In genomic region chr2:219369447-219369861, GRCh38 we compare ENCODE assay signal across 12 cellular contexts. TPM values are rescaled to one million over a fixed set of nuclear protein-coding genes. Genes with fewer than 3 reads are reported as not detected.
DNase-seq lines count a peak whose midpoint lies in the region; ATAC-seq and TF ChIP-seq lines count a peak whose summit lies in the region.
"Had no signal": no experiment of that assay in that cellular context is flagged by ENCODE, and none has a peak within 500 bp of the region (broad histone marks: within the 10 kb centered on the region; RNA-seq: fewer than 3 reads in every experiment).

No MANE protein-coding gene starts in this region.

- no peak overlapping the region for H3K4me3 Mint-ChIP-seq in activated T-helper 1 cell treated with anti-CD3 and anti-CD28 coated beads, Interleukin-12 subunit alpha, Interleukin-12 subunit beta, Interleukin-2, Interleukin-4 antibody, amounts not matched to agents 30 ng/mL and 10 ng/mL and 1 ng/mL, durations not matched to agents 14 hours and 24 hours and 36 hours
- H3K4me3 Mint-ChIP-seq: activated T-cell treated with anti-CD3 and anti-CD28 coated beads, Interleukin-2, amount 50 U/mL, for 72 hours; natural killer cell had no signal

- TF ChIP-seq RAD21 in SK-N-SH (IDR thresholded peaks at IDR 0.05; ENCODE audit: low read length) = no peak

- H4K20me1 ChIP-seq in SK-N-SH (ENCODE audit: insufficient read depth) = no peaks in the 10 kb centered on the region

- no peak for TF ChIP-seq EP300 in SK-N-SH (IDR thresholded peaks at IDR 0.05; ENCODE audit: borderline replicate concordance in 1 of 2, low read depth in 1 of 2, low read length in 1 of 2)

- CTCF ChIA-PET in SK-N-SH (lab: Yijun Ruan, JAX) (interaction anchor here (1.1 to 1.2 kb wide), 2 partner anchors 74 to 160 kb away, joined by 4 read pairs; no protein-coding TSS in a partner anchor), RWPE1 (lab: Yijun Ruan, JAX) (interaction anchor here (0.7 to 1.0 kb wide), 3 partner anchors 17 to 312 kb away, joined by 3 to 5 read pairs (median 5); no protein-coding TSS in a partner anchor)

- no peak overlapping the region for H4K12ac ChIP-seq in trophoblast cell (ENCODE audit: low read depth, low read length)

- DNase-seq in EH (ENCODE audit: low read depth) = peak; percentile 75
- no peak for DNase-seq in SK-N-SH
- DNase-seq in fibroblast of the conjunctiva (ENCODE audit: low read depth) = peak; percentile 63
- DNase-seq in trophoblast cell = peak; percentile 68 to 85
- DNase-seq in activated T-helper 1 cell treated with anti-CD3 and anti-CD28 coated beads, Interleukin-12 subunit alpha, Interleukin-12 subunit beta, Interleukin-2, Interleukin-4 antibody, amounts not matched to agents 30 ng/mL and 10 ng/mL and 1 ng/mL, durations not matched to agents 14 hours and 24 hours and 36 hours (ENCODE audit: low spot score) = no peak
- DNase-seq in RWPE1 (ENCODE audit: low spot score) = no peak
- DNase-seq: activated T-cell treated with anti-CD3 and anti-CD28 coated beads, Interleukin-2, amount 50 U/mL, for 72 hours; erythroblast; natural killer cell; T-helper 2 cell had no signal

- H3K4ac ChIP-seq in trophoblast cell (ENCODE audit: low read depth, low read length) = no peak overlapping the region

- H3K4me2 ChIP-seq in SK-N-SH = peak overlapping the region; percentile 60; the same call in 1 of the 2 replicates
- H3K4me2 ChIP-seq in trophoblast cell (ENCODE audit: low read length) = peak overlapping the region; percentile 32

- no peak for TF ChIP-seq CTCF in SK-N-SH (IDR thresholded peaks at IDR 0.05)
- TF ChIP-seq CTCF in RWPE1 (conservative IDR thresholded peaks at IDR 0.05; ENCODE audit: low read depth) = no peak

- H3K4me3 ChIP-seq in SK-N-SH (ENCODE audit: low read depth in 2 of 2, low read length in 1 of 2) (no peak overlapping the region), trophoblast cell (ENCODE audit: low read depth, low read length) (no peak overlapping the region)

- peak overlapping the region; percentile 74 for H2BK5ac ChIP-seq in trophoblast cell (ENCODE audit: low read depth, low read length, poor library complexity)

- H3K36me3 Mint-ChIP-seq in activated T-helper 1 cell treated with anti-CD3 and anti-CD28 coated beads, Interleukin-12 subunit alpha, Interleukin-12 subunit beta, Interleukin-2, Interleukin-4 antibody, amounts not matched to agents 30 ng/mL and 10 ng/mL and 1 ng/mL, durations not matched to agents 14 hours and 24 hours and 36 hours (ENCODE audit: low read depth) = peaks cover 11% of the 10 kb centered on the region
- H3K36me3 Mint-ChIP-seq: natural killer cell had no signal

- no peaks in the 10 kb centered on the region for H3K9me3 ChIP-seq in SK-N-SH
- H3K9me3 ChIP-seq in trophoblast cell (ENCODE audit: insufficient read depth, low read depth, low read length) = no peaks in the 10 kb centered on the region

- H3K27me3 Mint-ChIP-seq in activated T-helper 1 cell treated with anti-CD3 and anti-CD28 coated beads, Interleukin-12 subunit alpha, Interleukin-12 subunit beta, Interleukin-2, Interleukin-4 antibody, amounts not matched to agents 30 ng/mL and 10 ng/mL and 1 ng/mL, durations not matched to agents 14 hours and 24 hours and 36 hours (ENCODE audit: insufficient read depth) = no peaks in the 10 kb centered on the region

- no peak overlapping the region for H3K18ac ChIP-seq in trophoblast cell (ENCODE audit: low read length)

- ATAC-seq in activated CD4-positive, CD25-positive, alpha-beta regulatory T cell treated with anti-CD3 and anti-CD28 coated beads, Interleukin-2, amount 50 U/mL, for 24 hours = no peak
- ATAC-seq in GM18519 (IDR thresholded peaks at IDR 0.05; ENCODE audit: low FRiP score, unreplicated experiment) = no peak
- ATAC-seq: activated T-cell treated with anti-CD3 and anti-CD28 coated beads, Interleukin-2, amount 50 U/mL, for 72 hours; natural killer cell had no signal

- peaks cover 0 to 4% of the 10 kb centered on the region in 2 experiments; a peak in 1 of 4 replicates for H3K4me1 ChIP-seq in SK-N-SH (ENCODE audit: control insufficient read depth in 1 of 2, insufficient read depth in 2 of 2, low read depth in 1 of 2, low read length in 1 of 2)
- H3K4me1 ChIP-seq in trophoblast cell (ENCODE audit: control insufficient read depth in 1 of 2, insufficient read depth in 2 of 2, low read length in 2 of 2) = peaks cover 12 to 13% of the 10 kb centered on the region in 2 experiments

- H2AFZ ChIP-seq in SK-N-SH (ENCODE audit: low read depth) = no peak overlapping the region
- H2AFZ ChIP-seq in trophoblast cell (ENCODE audit: insufficient read depth, low read length, poor library complexity) = no peak overlapping the region

- H3K9ac ChIP-seq in SK-N-SH (no peak overlapping the region; the same call in 1 of the 2 replicates), trophoblast cell (ENCODE audit: low read length) (no peak overlapping the region)

- no peaks in the 10 kb centered on the region for H3K4me1 Mint-ChIP-seq in activated T-helper 1 cell treated with anti-CD3 and anti-CD28 coated beads, Interleukin-12 subunit alpha, Interleukin-12 subunit beta, Interleukin-2, Interleukin-4 antibody, amounts not matched to agents 30 ng/mL and 10 ng/mL and 1 ng/mL, durations not matched to agents 14 hours and 24 hours and 36 hours (ENCODE audit: low read depth)
- H3K4me1 Mint-ChIP-seq: natural killer cell had no signal

- H3F3A ChIP-seq in SK-N-SH (replicated peaks; ENCODE audit: insufficient read depth) = peaks cover 5% of the 10 kb centered on the region

- intact Hi-C loops in activated T-helper 1 cell treated with anti-CD3 and anti-CD28 coated beads, Interleukin-12 subunit alpha, Interleukin-12 subunit beta, Interleukin-2, Interleukin-4 antibody, amounts not matched to agents 30 ng/mL and 10 ng/mL and 1 ng/mL, durations not matched to agents 14 hours and 24 hours and 36 hours (cut with micrococcal nuclease) = no loop called here

- no peak overlapping the region for H2BK12ac ChIP-seq in trophoblast cell (ENCODE audit: low read length)

- H3K27me3 ChIP-seq in SK-N-SH (ENCODE audit: insufficient read depth) = no peaks in the 10 kb centered on the region
- no peaks in the 10 kb centered on the region for H3K27me3 ChIP-seq in trophoblast cell (ENCODE audit: insufficient read depth, low read length)

- H3K27ac ChIP-seq in SK-N-SH (ENCODE audit: low read depth in 2 of 2, low read length in 1 of 2) (peak overlapping the region in 1 of 2 experiments; percentile 75; a peak in 1 of 4 replicates), trophoblast cell (ENCODE audit: low read depth, low read length) (peak overlapping the region; percentile 93), RWPE1 (no peak overlapping the region)

- WGBS in SK-N-SH (ENCODE audit: low lambda C conversion rate) = 50% methylated on average over 2 of the region's 2 CpGs
- WGBS in trophoblast cell (ENCODE audit: extremely low coverage, insufficient coverage, insufficient read length) = no CpG with 5 or more reads among the region's 2 CpGs

- no peaks in the 10 kb centered on the region for H3K9me2 ChIP-seq in SK-N-SH

- H3K36me3 ChIP-seq in SK-N-SH (replicated peaks in 1 of 2; ENCODE audit: control insufficient read depth in 1 of 2, insufficient read depth in 2 of 2, low read length in 1 of 2) = no peaks in the 10 kb centered on the region
- peaks cover 6 to 8% of the 10 kb centered on the region in 2 experiments for H3K36me3 ChIP-seq in trophoblast cell (ENCODE audit: control insufficient read depth in 1 of 2, insufficient read depth in 2 of 2, low read length in 2 of 2)

- no peak overlapping the region for H2AK5ac ChIP-seq in trophoblast cell (ENCODE audit: low read length)

- POLR2A ChIA-PET in SK-N-SH (lab: Yijun Ruan, JAX) (no interaction called here), RWPE1 (lab: Yijun Ruan, JAX; ENCODE audit: low non-redundant PET) (no interaction called here)

- peaks cover 4% of the 10 kb centered on the region for H3K79me1 ChIP-seq in trophoblast cell (ENCODE audit: low read length)

- H3K27ac Mint-ChIP-seq in activated T-helper 1 cell treated with anti-CD3 and anti-CD28 coated beads, Interleukin-12 subunit alpha, Interleukin-12 subunit beta, Interleukin-2, Interleukin-4 antibody, amounts not matched to agents 30 ng/mL and 10 ng/mL and 1 ng/mL, durations not matched to agents 14 hours and 24 hours and 36 hours = no peak overlapping the region
- H3K27ac Mint-ChIP-seq: activated T-cell treated with anti-CD3 and anti-CD28 coated beads, Interleukin-2, amount 50 U/mL, for 72 hours; natural killer cell had no signal

- no peak overlapping the region for H3K23ac ChIP-seq in trophoblast cell (ENCODE audit: low read length)

- no peak overlapping the region for H4K8ac ChIP-seq in trophoblast cell (ENCODE audit: low read depth, low read length)

- H2BK120ac ChIP-seq in trophoblast cell (ENCODE audit: insufficient read depth, low read length, poor library complexity) = peak overlapping the region; percentile 35

- H3K9me3 Mint-ChIP-seq in activated T-helper 1 cell treated with anti-CD3 and anti-CD28 coated beads, Interleukin-12 subunit alpha, Interleukin-12 subunit beta, Interleukin-2, Interleukin-4 antibody, amounts not matched to agents 30 ng/mL and 10 ng/mL and 1 ng/mL, durations not matched to agents 14 hours and 24 hours and 36 hours = no peaks in the 10 kb centered on the region
- H3K9me3 Mint-ChIP-seq: activated T-cell treated with anti-CD3 and anti-CD28 coated beads, Interleukin-2, amount 50 U/mL, for 72 hours; natural killer cell had no signal

- no peak overlapping the region for H3K14ac ChIP-seq in trophoblast cell (ENCODE audit: low read length)

- H3K79me2 ChIP-seq in SK-N-SH (ENCODE audit: insufficient read depth) (no peaks in the 10 kb centered on the region), trophoblast cell (ENCODE audit: control insufficient read depth, insufficient read depth, low read length, poor library complexity) (no peaks in the 10 kb centered on the region)

- peak overlapping the region; percentile 46 for H4K91ac ChIP-seq in trophoblast cell (ENCODE audit: low read depth, low read length)

RNA-seq across cellular contexts. Expression of gene DNPEP, which starts 18.3 kb away (rescaled TPM):
- polyA plus RNA-seq in SK-N-SH (2012; rRNA removed) = 80.7 and 92.6 TPM in 2 replicates
- polyA plus RNA-seq in SK-N-SH (2012; cell fraction: cytosol; rRNA removed) = 27.9 and 49.5 TPM in 2 replicates
- 188 and 246 TPM in 2 replicates for polyA plus RNA-seq in SK-N-SH (2012; cell fraction: nucleus; rRNA removed)
- polyA plus RNA-seq in trophoblast cell (2013) = 48.6 and 49.0 TPM in 2 replicates
- total RNA-seq in activated T-helper 1 cell treated with anti-CD3 and anti-CD28 coated beads, Interleukin-12 subunit alpha, Interleukin-12 subunit beta, Interleukin-2, Interleukin-4 antibody, amounts not matched to agents 30 ng/mL and 10 ng/mL and 1 ng/mL, durations not matched to agents 14 hours and 24 hours and 36 hours = 124 and 128 TPM in 2 replicates

RNA-seq across cellular contexts. Expression of gene RESP18, which starts 36.9 kb away (rescaled TPM):
- polyA plus RNA-seq in SK-N-SH (2012; rRNA removed) = not detected in 2 replicates
- not detected in 2 replicates for polyA plus RNA-seq in SK-N-SH (2012; cell fraction: cytosol; rRNA removed)
- polyA plus RNA-seq in SK-N-SH (2012; cell fraction: nucleus; rRNA removed) = not detected in 2 replicates
- not detected in 2 replicates for polyA plus RNA-seq in trophoblast cell (2013)
- total RNA-seq in activated T-helper 1 cell treated with anti-CD3 and anti-CD28 coated beads, Interleukin-12 subunit alpha, Interleukin-12 subunit beta, Interleukin-2, Interleukin-4 antibody, amounts not matched to agents 30 ng/mL and 10 ng/mL and 1 ng/mL, durations not matched to agents 14 hours and 24 hours and 36 hours = not detected in 2 replicates
- total RNA-seq: activated T-cell treated with anti-CD3 and anti-CD28 coated beads, Interleukin-2, amount 50 U/mL, for 72 hours; natural killer cell had no signal

RNA-seq across cellular contexts. Expression of gene DES, which starts 48.7 kb away (rescaled TPM):
- 0.21 and 0.28 TPM in 2 replicates for polyA plus RNA-seq in SK-N-SH (2012; rRNA removed)
- 0.18 and 0.20 TPM in 2 replicates for polyA plus RNA-seq in SK-N-SH (2012; cell fraction: cytosol; rRNA removed)
- 0.07 and 0.26 TPM in 2 replicates for polyA plus RNA-seq in SK-N-SH (2012; cell fraction: nucleus; rRNA removed)
- polyA plus RNA-seq in trophoblast cell (2013) = 0.05 and 0.06 TPM in 2 replicates
- total RNA-seq in activated T-helper 1 cell treated with anti-CD3 and anti-CD28 coated beads, Interleukin-12 subunit alpha, Interleukin-12 subunit beta, Interleukin-2, Interleukin-4 antibody, amounts not matched to agents 30 ng/mL and 10 ng/mL and 1 ng/mL, durations not matched to agents 14 hours and 24 hours and 36 hours = not detected in 2 replicates
- total RNA-seq: natural killer cell had no signal

Comparison
In these comparisons a context has a peak if more than half of its experiments do, and no peak if none do; other contexts are left out.
1. DNase-seq: peak in EH (single experiment), fibroblast of the conjunctiva (single experiment) and trophoblast cell (2 of 2); none in SK-N-SH (single experiment), activated T-helper 1 cell treated with anti-CD3 and anti-CD28 coated beads, Interleukin-12 subunit alpha, Interleukin-12 subunit beta, Interleukin-2, Interleukin-4 antibody, amounts not matched to agents 30 ng/mL and 10 ng/mL and 1 ng/mL, durations not matched to agents 14 hours and 24 hours and 36 hours (single experiment) and RWPE1 (single experiment).